Comparison of ENCODE assay signal across 17 cellular contexts in genomic region chr7:22425361-22425760, GRCh38.
"Had no signal": no experiment of that assay in that cellular context is flagged by ENCODE, and none has a peak within 500 bp of the region (broad histone marks: within the 10 kb centered on the region; RNA-seq: fewer than 3 reads in every experiment).

No MANE protein-coding gene starts in this region.

- H3K27ac Mint-ChIP-seq: activated naive CD8-positive, alpha-beta T cell treated with anti-CD3 and anti-CD28 coated beads, Interleukin-2, amount 10 ng/mL, durations not matched to agents 7 days and 5 days; activated T-helper 1 cell treated with anti-CD3 and anti-CD28 coated beads, Interleukin-12 subunit alpha, Interleukin-12 subunit beta, Interleukin-2, Interleukin-4 antibody, amounts not matched to agents 30 ng/mL and 10 ng/mL and 1 ng/mL, durations not matched to agents 14 hours and 24 hours and 36 hours; brain; nephron had no signal

- DNase-seq: activated CD4-positive, alpha-beta T cell treated with anti-CD3 and anti-CD28 coated beads, Interleukin-2, amount 50 U/mL, for 1 hour; activated naive CD8-positive, alpha-beta T cell treated with anti-CD3 and anti-CD28 coated beads, Interleukin-2, amount 10 ng/mL, durations not matched to agents 7 days and 5 days; cortex of kidney; effector CD4-positive, alpha-beta T cell; foreskin fibroblast; glutamatergic neuron; kidney glomerular epithelial cell; right cardiac atrium; stimulated activated CD4-positive, alpha-beta T cell treated with anti-CD3 and anti-CD28 coated beads, Interleukin-4, amount 100 ng/mL, for 24 hours; stimulated activated naive CD4-positive, alpha-beta T cell had no signal

- H3K4me1 ChIP-seq: prostate gland, tibial nerve had no signal

- H3K4me3 ChIP-seq: prostate gland, skin epidermis, tibial nerve had no signal

- H3K27me3 Mint-ChIP-seq: activated naive CD8-positive, alpha-beta T cell treated with anti-CD3 and anti-CD28 coated beads, Interleukin-2, amount 10 ng/mL, durations not matched to agents 7 days and 5 days; central memory CD8-positive, alpha-beta T cell had no signal

- H3K9me3 Mint-ChIP-seq: activated naive CD8-positive, alpha-beta T cell treated with anti-CD3 and anti-CD28 coated beads, Interleukin-2, amount 10 ng/mL, durations not matched to agents 7 days and 5 days; activated T-helper 1 cell treated with anti-CD3 and anti-CD28 coated beads, Interleukin-12 subunit alpha, Interleukin-12 subunit beta, Interleukin-2, Interleukin-4 antibody, amounts not matched to agents 30 ng/mL and 10 ng/mL and 1 ng/mL, durations not matched to agents 14 hours and 24 hours and 36 hours; brain; central memory CD8-positive, alpha-beta T cell had no signal

- H3K36me3 Mint-ChIP-seq: activated naive CD8-positive, alpha-beta T cell treated with anti-CD3 and anti-CD28 coated beads, Interleukin-2, amount 10 ng/mL, durations not matched to agents 7 days and 5 days; brain had no signal

- H3K36me3 ChIP-seq: prostate gland, tibial nerve had no signal

- H3K4me3 Mint-ChIP-seq: activated naive CD8-positive, alpha-beta T cell treated with anti-CD3 and anti-CD28 coated beads, Interleukin-2, amount 10 ng/mL, durations not matched to agents 7 days and 5 days; activated T-helper 1 cell treated with anti-CD3 and anti-CD28 coated beads, Interleukin-12 subunit alpha, Interleukin-12 subunit beta, Interleukin-2, Interleukin-4 antibody, amounts not matched to agents 30 ng/mL and 10 ng/mL and 1 ng/mL, durations not matched to agents 14 hours and 24 hours and 36 hours; brain; central memory CD8-positive, alpha-beta T cell; nephron had no signal

- ATAC-seq: right cardiac atrium had no signal

- H3K27ac ChIP-seq: prostate gland, skin epidermis, tibial nerve had no signal

- H3K9me3 ChIP-seq: prostate gland, tibial nerve had no signal

- H3K4me1 Mint-ChIP-seq: activated naive CD8-positive, alpha-beta T cell treated with anti-CD3 and anti-CD28 coated beads, Interleukin-2, amount 10 ng/mL, durations not matched to agents 7 days and 5 days; central memory CD8-positive, alpha-beta T cell; nephron had no signal

- H3K27me3 ChIP-seq: tibial nerve had no signal
